2 cellular contexts compared by ENCODE assay signal in genomic region chr12:2161478-2161877, GRCh38.
TF ChIP-seq lines count a peak whose summit lies in the region.

No MANE protein-coding gene starts in this region.

TF ChIP-seq in SK-N-SH treated with all-trans-retinoic acid at 6 μM for 48 hours, 23 proteins besides CTCF, POLR2A, EP300 and RAD21 (continued from another document):
- TF ChIP-seq PATZ1 (CRISPR knock-in tag; IDR thresholded peaks at IDR 0.05; ENCODE audit: borderline replicate concordance), result no peak
TF ChIP-seq in SK-N-SH treated with all-trans-retinoic acid at 6 μM for 48 hours: peak in this region for 0.

TF ChIP-seq in SK-N-SH, 30 proteins besides CTCF, POLR2A, EP300 and RAD21 (continued from another document):
- TF ChIP-seq REST (IDR thresholded peaks at IDR 0.05; ENCODE audit: low read depth, low read length) (no peak), USF1 (IDR thresholded peaks at IDR 0.05; ENCODE audit: borderline replicate concordance, low read depth) (no peak), MAX (IDR thresholded peaks at IDR 0.05; ENCODE audit: low read depth) (no peak), USF2 (IDR thresholded peaks at IDR 0.05; ENCODE audit: borderline replicate concordance, low read depth, low read length) (no peak), RCOR1 (IDR thresholded peaks at IDR 0.05; ENCODE audit: low read length) (no peak), FOSL2 (IDR thresholded peaks at IDR 0.05; ENCODE audit: borderline replicate concordance, low read depth) (no peak), RXRA (IDR thresholded peaks at IDR 0.05; ENCODE audit: borderline replicate concordance, low read depth) (no peak), EZH2phosphoT487 (IDR thresholded peaks at IDR 0.05; ENCODE audit: borderline replicate concordance, low read depth) (no peak)
